In genomic region chr1:151312439-151313225, GRCh38 we compare ENCODE assay signal across 11 cellular contexts. TPM values are rescaled to one million over a fixed set of nuclear protein-coding genes. Genes with fewer than 3 reads are reported as not detected.
DNase-seq lines count a peak whose midpoint lies in the region; ATAC-seq and TF ChIP-seq lines count a peak whose summit lies in the region.
"Had no signal": no experiment of that assay in that cellular context is flagged by ENCODE, and none has a peak within 500 bp of the region (broad histone marks: within the 10 kb centered on the region; RNA-seq: fewer than 3 reads in every experiment).

No MANE protein-coding gene starts in this region.

- no peak for ATAC-seq in GM18520 (IDR thresholded peaks at IDR 0.05; ENCODE audit: unreplicated experiment)

- H3K27me3 Mint-ChIP-seq in dendritic cell treated with granulocyte-macrophage colony-stimulating factor and Interleukin-4, amounts not matched to agents 40 ng/mL and 50 ng/mL, for 4 days, result no peaks in the 10 kb centered on the region

- TF ChIP-seq EP300 in ovary (IDR thresholded peaks at IDR 0.05), result no peak

- DNase-seq in PC-9 (no peak), ovary (no peak), NCI-H1436 (lab: John Stamatoyannopoulos, UW) (no peak), occipital lobe (lab: John Stamatoyannopoulos, UW) (no peak), dermis blood vessel endothelial cell (no peak)
- DNase-seq: DMS53; stimulated activated CD4-positive, alpha-beta T cell treated with anti-CD3 and anti-CD28 coated beads, Interleukin-2, amount 100 ng/mL, for 24 hours had no signal

- intact Hi-C loops in PC-9 (cut with micrococcal nuclease; ENCODE audit: unreplicated experiment) (no loop called here), ovary (cut with DNase I) (no loop called here)
- intact Hi-C loops in dendritic cell treated with granulocyte-macrophage colony-stimulating factor and Interleukin-4, amounts not matched to agents 40 ng/mL and 50 ng/mL, for 4 days (cut with micrococcal nuclease), result no loop called here

- H3K4me3 Mint-ChIP-seq in dendritic cell treated with granulocyte-macrophage colony-stimulating factor and Interleukin-4, amounts not matched to agents 40 ng/mL and 50 ng/mL, for 4 days, result no peak overlapping the region

- TF ChIP-seq CTCF in PC-9 (conservative IDR thresholded peaks at IDR 0.05), result no peak
- no peak for TF ChIP-seq CTCF in ovary (IDR thresholded peaks at IDR 0.05)

- H3K27ac Mint-ChIP-seq in dendritic cell treated with granulocyte-macrophage colony-stimulating factor and Interleukin-4, amounts not matched to agents 40 ng/mL and 50 ng/mL, for 4 days, result peak overlapping the region; percentile 65

- H3K27ac ChIP-seq in BLaER1 (no peak overlapping the region), PC-9 (peak overlapping the region; percentile 88), ovary (peak overlapping the region; percentile 49 to 69)
- H3K27ac ChIP-seq: KMS-11 had no signal

- H3K9me3 ChIP-seq in BLaER1 (no peaks in the 10 kb centered on the region), PC-9 (ENCODE audit: insufficient read depth, low read depth) (no peaks in the 10 kb centered on the region), ovary (no peaks in the 10 kb centered on the region)

- no peaks in the 10 kb centered on the region for H3K9me2 ChIP-seq in PC-9 (ENCODE audit: insufficient read depth)

- peak overlapping the region; percentile 25 for H3K4me2 ChIP-seq in BLaER1
- peak overlapping the region; percentile 62; the same call in 1 of the 2 replicates for H3K4me2 ChIP-seq in PC-9
- H3K4me2 ChIP-seq: KMS-11 had no signal

- H3K27me3 ChIP-seq in BLaER1, result no peaks in the 10 kb centered on the region
- H3K27me3 ChIP-seq in PC-9 (ENCODE audit: insufficient read depth, low read depth), result no peaks in the 10 kb centered on the region
- no peaks in the 10 kb centered on the region for H3K27me3 ChIP-seq in ovary

- H3F3A ChIP-seq in PC-9 (ENCODE audit: insufficient read depth, low read depth), result peaks cover 17% of the 10 kb centered on the region

- no peak overlapping the region for H2AFZ ChIP-seq in PC-9

- TF ChIP-seq POLR2A in ovary (IDR thresholded peaks at IDR 0.05), result no peak

- no peaks in the 10 kb centered on the region for H3K9me3 Mint-ChIP-seq in dendritic cell treated with granulocyte-macrophage colony-stimulating factor and Interleukin-4, amounts not matched to agents 40 ng/mL and 50 ng/mL, for 4 days

- BruUV-seq in PC-9 (replicated peaks; lab: Mats Ljungman, UMichigan), result no TSS peak

- H3K36me3 ChIP-seq in BLaER1, result peaks cover 100% of the 10 kb centered on the region
- H3K36me3 ChIP-seq in PC-9 (ENCODE audit: low read depth), result peaks cover 8% of the 10 kb centered on the region; the same call in 1 of the 2 replicates
- H3K36me3 ChIP-seq in ovary, result no peaks in the 10 kb centered on the region

- H3K4me3 ChIP-seq in BLaER1 (no peak overlapping the region), PC-9 (no peak overlapping the region), ovary (no peak overlapping the region)

- H3K4me1 ChIP-seq in BLaER1 (peaks cover 24% of the 10 kb centered on the region), PC-9 (replicated peaks; ENCODE audit: insufficient read depth) (peaks cover 21% of the 10 kb centered on the region), ovary (ENCODE audit: insufficient read depth) (peaks cover 29% of the 10 kb centered on the region)

- WGBS in ovary, 3 donors, result 80 to 84% (median 82%) methylated on average over 12 of the region's 12 CpGs

- CTCF ChIA-PET in PC-9 (lab: Charles Lee), result interaction anchor here (0.5 to 0.6 kb wide), 2 partner anchors 55 to 83 kb away, joined by 3 to 6 read pairs; no protein-coding TSS in a partner anchor

- H4K20me1 ChIP-seq in BLaER1 (peaks cover 88% of the 10 kb centered on the region), PC-9 (ENCODE audit: insufficient read depth) (peaks cover 20% of the 10 kb centered on the region)

- H3K9ac ChIP-seq in BLaER1, result no peak overlapping the region
- H3K9ac ChIP-seq: KMS-11 had no signal

- peaks cover 15% of the 10 kb centered on the region for H3K79me2 ChIP-seq in PC-9 (ENCODE audit: low read depth)

- POLR2A ChIA-PET in PC-9 (lab: Charles Lee; ENCODE audit: unreplicated experiment), result no interaction called here

- peaks cover 57% of the 10 kb centered on the region for H3K4me1 Mint-ChIP-seq in dendritic cell treated with granulocyte-macrophage colony-stimulating factor and Interleukin-4, amounts not matched to agents 40 ng/mL and 50 ng/mL, for 4 days (ENCODE audit: low read depth)

- H3K36me3 Mint-ChIP-seq in dendritic cell treated with granulocyte-macrophage colony-stimulating factor and Interleukin-4, amounts not matched to agents 40 ng/mL and 50 ng/mL, for 4 days (ENCODE audit: low read depth), result peaks cover 100% of the 10 kb centered on the region

RNA-seq across cellular contexts. Expression of gene PI4KB, which starts 14.6 kb away (rescaled TPM):
- total RNA-seq in PC-9 (2021), result 40.0 and 44.3 TPM in 2 replicates
- 10 to 100 TPM; 39.8 to 88.9 (median 63.8) TPM for total RNA-seq in ovary
- polyA plus RNA-seq in ovary, result 10 to 100 TPM; 40.4 to 65.1 TPM
- total RNA-seq in occipital lobe, result 26.4 TPM
- 45.5 and 55.3 TPM in 2 replicates for total RNA-seq in dermis blood vessel endothelial cell

RNA-seq across cellular contexts. Expression of gene ZNF687, which starts 30.5 kb away (rescaled TPM):
- total RNA-seq in PC-9 (2021) (26.6 and 28.7 TPM in 2 replicates), ovary (10 to 100 TPM; 20.6 to 37.2 (median 27.6) TPM), occipital lobe (6.9 TPM), dermis blood vessel endothelial cell (12.6 and 16.6 TPM in 2 replicates)
- polyA plus RNA-seq in ovary, result 10 to 100 TPM in 1 of 2 donors, 1 to 10 TPM in 1; 6.4 to 16.3 TPM

RNA-seq across cellular contexts. Expression of gene RFX5, which starts 34.4 kb away (rescaled TPM):
- total RNA-seq in PC-9 (2021), result 73.6 and 75.7 TPM in 2 replicates
- total RNA-seq in ovary, result 10 to 100 TPM; 11.8 to 27.9 (median 22.6) TPM
- polyA plus RNA-seq in ovary, result 10 to 100 TPM; 12.1 to 38.7 TPM
- 25.0 TPM for total RNA-seq in occipital lobe
- total RNA-seq in dermis blood vessel endothelial cell, result 68.8 and 73.3 TPM in 2 replicates

RNA-seq across cellular contexts. Expression of gene PSMD4, which starts 58.1 kb away (rescaled TPM):
- total RNA-seq in PC-9 (2021), result 230 and 255 TPM in 2 replicates
- total RNA-seq in ovary, result 100 to 1,000 TPM in 4 of 7 donors, 10 to 100 TPM in 3; 78.1 to 117 (median 108) TPM
- polyA plus RNA-seq in ovary, result 100 to 1,000 TPM; 116 to 167 TPM
- total RNA-seq in occipital lobe, result 82.0 TPM
- total RNA-seq in dermis blood vessel endothelial cell, result 231 and 242 TPM in 2 replicates

RNA-seq across cellular contexts. Expression of gene SELENBP1, which starts 59.9 kb away (rescaled TPM):
- 11.3 and 18.4 TPM in 2 replicates for total RNA-seq in PC-9 (2021)
- total RNA-seq in ovary, result 100 to 1,000 TPM in 1 of 7 donors, 10 to 100 TPM in 6; 29.6 to 117 (median 87.3) TPM
- polyA plus RNA-seq in ovary, result 10 to 100 TPM; 49.2 to 65.7 TPM
- total RNA-seq in occipital lobe, result 9.2 TPM
- total RNA-seq in dermis blood vessel endothelial cell, result 5.3 TPM in 2 replicates
